In genomic region chr9:98460704-98461103, GRCh38 we compare ENCODE assay signal across 32 cellular contexts.
"Had no signal": no experiment of that assay in that cellular context is flagged by ENCODE, and none has a peak within 500 bp of the region (broad histone marks: within the 10 kb centered on the region; RNA-seq: fewer than 3 reads in every experiment).

No MANE protein-coding gene starts in this region.

- ATAC-seq: activated CD4-positive, alpha-beta T cell treated with anti-CD3 and anti-CD28 coated beads for 36 hours; activated naive CD8-positive, alpha-beta T cell treated with anti-CD3 and anti-CD28 coated beads, Interleukin-2, amount 50 U/mL, for 24 hours; activated T-cell treated with anti-CD3 and anti-CD28 coated beads, Interleukin-2, amount 50 U/mL, for 4 hours; esophagus mucosa; foreskin keratinocyte; gastrocnemius medialis; heart left ventricle; T-helper 17 cell had no signal

- H3K27me3 ChIP-seq: adrenal gland, brain microvascular endothelial cell, gastrocnemius medialis had no signal

- DNase-seq: activated CD4-positive, alpha-beta memory T cell treated with anti-CD3 and anti-CD28 coated beads, Interleukin-2, amount 10 ng/mL, durations not matched to agents 7 days and 5 days; activated CD4-positive, alpha-beta T cell treated with anti-CD3 and anti-CD28 coated beads for 36 hours; activated CD4-positive, alpha-beta T cell treated with anti-CD3 and anti-CD28 coated beads, Interleukin-2, amount 10 ng/mL, durations not matched to agents 24 days and 14 days; activated CD4-positive, alpha-beta T cell treated with anti-CD3 and anti-CD28 coated beads, Interleukin-2, amount 50 U/mL, for 4 hours; activated CD4-positive, CD25-positive, alpha-beta regulatory T cell; activated CD4-positive, CD25-positive, alpha-beta regulatory T cell treated with anti-CD3 and anti-CD28 coated beads, Interleukin-2, amount 50 U/mL, for 72 hours; activated CD8-positive, alpha-beta memory T cell treated with anti-CD3 and anti-CD28 coated beads, Interleukin-2, amount 50 U/mL, for 48 hours; activated effector memory CD4-positive, alpha-beta T cell treated with anti-CD3 and anti-CD28 coated beads, Interleukin-2, amount 50 U/mL, for 16 hours; activated naive CD4-positive, alpha-beta T cell treated with anti-CD3 and anti-CD28 coated beads for 36 hours; activated naive CD8-positive, alpha-beta T cell treated with anti-CD3 and anti-CD28 coated beads for 36 hours; activated naive CD8-positive, alpha-beta T cell treated with anti-CD3 and anti-CD28 coated beads, Interleukin-2, amount 50 U/mL, for 24 hours; activated T-cell treated with anti-CD3 and anti-CD28 coated beads for 4 hours; activated T-cell treated with anti-CD3 and anti-CD28 coated beads, Interleukin-2, amount 50 U/mL, for 4 hours; adrenal gland; brain microvascular endothelial cell; caudate nucleus; cortex of kidney; effector CD8-positive, alpha-beta T cell; foreskin keratinocyte; gastrocnemius medialis; glutamatergic neuron; heart left ventricle; hypothalamus; T-helper 1 cell; T-helper 17 cell; T1000; WERI-Rb-1 had no signal

- FAIRE-seq: astrocyte, bronchial epithelial cell, colon, endometrium had no signal

- H3K4me3 ChIP-seq: adrenal gland, gastrocnemius medialis, heart left ventricle had no signal

- H3K9me3 ChIP-seq: gastrocnemius medialis had no signal

- H3K36me3 ChIP-seq: adrenal gland, brain microvascular endothelial cell, gastrocnemius medialis, heart left ventricle had no signal

- H3K27ac ChIP-seq: adrenal gland, brain microvascular endothelial cell, foreskin keratinocyte, gastrocnemius medialis, heart left ventricle, WERI-Rb-1 had no signal

- H3K4me1 ChIP-seq: adrenal gland, gastrocnemius medialis, heart left ventricle had no signal
